In the genomic region with DNA sequence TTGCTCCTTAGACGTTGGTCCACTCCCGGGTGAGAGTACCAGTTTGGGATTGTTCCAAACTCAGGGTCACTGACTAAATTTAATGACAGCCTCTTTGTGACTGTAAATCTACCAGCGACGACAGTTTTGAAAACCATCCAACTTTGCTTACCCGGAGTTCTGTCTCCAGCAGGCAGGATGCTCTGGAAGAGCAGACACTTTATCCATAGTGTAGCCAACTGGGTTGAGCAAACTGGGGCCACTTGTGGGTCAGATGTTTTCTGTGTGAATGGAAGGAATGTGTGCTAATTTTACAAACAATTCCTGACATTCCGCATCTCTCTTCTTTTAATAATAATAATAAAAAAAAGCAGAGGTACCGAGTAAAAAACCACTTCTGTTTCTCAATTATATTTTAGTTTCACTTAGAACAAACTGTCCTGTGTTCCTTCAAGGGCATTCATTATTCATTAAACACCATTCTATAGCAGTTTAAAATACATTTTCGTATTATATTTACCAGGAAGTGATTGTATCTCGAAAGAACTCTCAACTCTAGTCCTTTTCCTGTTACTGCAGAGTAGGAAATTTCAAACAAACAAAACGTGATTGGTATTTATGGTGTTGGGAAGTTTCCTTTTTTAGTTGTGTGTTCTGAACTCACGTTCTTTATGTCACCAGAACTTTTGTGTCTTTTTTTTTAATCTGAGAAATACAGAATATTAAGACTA, we compare ENCODE assay signal across 1 cellular context.
TF ChIP-seq lines count a peak whose summit lies in the region.

No MANE protein-coding gene starts in this region.

TF ChIP-seq in GM23338, 12 proteins besides CTCF, POLR2A, EP300 and RAD21 (continued from another document):
- TF ChIP-seq, protein P1, sequence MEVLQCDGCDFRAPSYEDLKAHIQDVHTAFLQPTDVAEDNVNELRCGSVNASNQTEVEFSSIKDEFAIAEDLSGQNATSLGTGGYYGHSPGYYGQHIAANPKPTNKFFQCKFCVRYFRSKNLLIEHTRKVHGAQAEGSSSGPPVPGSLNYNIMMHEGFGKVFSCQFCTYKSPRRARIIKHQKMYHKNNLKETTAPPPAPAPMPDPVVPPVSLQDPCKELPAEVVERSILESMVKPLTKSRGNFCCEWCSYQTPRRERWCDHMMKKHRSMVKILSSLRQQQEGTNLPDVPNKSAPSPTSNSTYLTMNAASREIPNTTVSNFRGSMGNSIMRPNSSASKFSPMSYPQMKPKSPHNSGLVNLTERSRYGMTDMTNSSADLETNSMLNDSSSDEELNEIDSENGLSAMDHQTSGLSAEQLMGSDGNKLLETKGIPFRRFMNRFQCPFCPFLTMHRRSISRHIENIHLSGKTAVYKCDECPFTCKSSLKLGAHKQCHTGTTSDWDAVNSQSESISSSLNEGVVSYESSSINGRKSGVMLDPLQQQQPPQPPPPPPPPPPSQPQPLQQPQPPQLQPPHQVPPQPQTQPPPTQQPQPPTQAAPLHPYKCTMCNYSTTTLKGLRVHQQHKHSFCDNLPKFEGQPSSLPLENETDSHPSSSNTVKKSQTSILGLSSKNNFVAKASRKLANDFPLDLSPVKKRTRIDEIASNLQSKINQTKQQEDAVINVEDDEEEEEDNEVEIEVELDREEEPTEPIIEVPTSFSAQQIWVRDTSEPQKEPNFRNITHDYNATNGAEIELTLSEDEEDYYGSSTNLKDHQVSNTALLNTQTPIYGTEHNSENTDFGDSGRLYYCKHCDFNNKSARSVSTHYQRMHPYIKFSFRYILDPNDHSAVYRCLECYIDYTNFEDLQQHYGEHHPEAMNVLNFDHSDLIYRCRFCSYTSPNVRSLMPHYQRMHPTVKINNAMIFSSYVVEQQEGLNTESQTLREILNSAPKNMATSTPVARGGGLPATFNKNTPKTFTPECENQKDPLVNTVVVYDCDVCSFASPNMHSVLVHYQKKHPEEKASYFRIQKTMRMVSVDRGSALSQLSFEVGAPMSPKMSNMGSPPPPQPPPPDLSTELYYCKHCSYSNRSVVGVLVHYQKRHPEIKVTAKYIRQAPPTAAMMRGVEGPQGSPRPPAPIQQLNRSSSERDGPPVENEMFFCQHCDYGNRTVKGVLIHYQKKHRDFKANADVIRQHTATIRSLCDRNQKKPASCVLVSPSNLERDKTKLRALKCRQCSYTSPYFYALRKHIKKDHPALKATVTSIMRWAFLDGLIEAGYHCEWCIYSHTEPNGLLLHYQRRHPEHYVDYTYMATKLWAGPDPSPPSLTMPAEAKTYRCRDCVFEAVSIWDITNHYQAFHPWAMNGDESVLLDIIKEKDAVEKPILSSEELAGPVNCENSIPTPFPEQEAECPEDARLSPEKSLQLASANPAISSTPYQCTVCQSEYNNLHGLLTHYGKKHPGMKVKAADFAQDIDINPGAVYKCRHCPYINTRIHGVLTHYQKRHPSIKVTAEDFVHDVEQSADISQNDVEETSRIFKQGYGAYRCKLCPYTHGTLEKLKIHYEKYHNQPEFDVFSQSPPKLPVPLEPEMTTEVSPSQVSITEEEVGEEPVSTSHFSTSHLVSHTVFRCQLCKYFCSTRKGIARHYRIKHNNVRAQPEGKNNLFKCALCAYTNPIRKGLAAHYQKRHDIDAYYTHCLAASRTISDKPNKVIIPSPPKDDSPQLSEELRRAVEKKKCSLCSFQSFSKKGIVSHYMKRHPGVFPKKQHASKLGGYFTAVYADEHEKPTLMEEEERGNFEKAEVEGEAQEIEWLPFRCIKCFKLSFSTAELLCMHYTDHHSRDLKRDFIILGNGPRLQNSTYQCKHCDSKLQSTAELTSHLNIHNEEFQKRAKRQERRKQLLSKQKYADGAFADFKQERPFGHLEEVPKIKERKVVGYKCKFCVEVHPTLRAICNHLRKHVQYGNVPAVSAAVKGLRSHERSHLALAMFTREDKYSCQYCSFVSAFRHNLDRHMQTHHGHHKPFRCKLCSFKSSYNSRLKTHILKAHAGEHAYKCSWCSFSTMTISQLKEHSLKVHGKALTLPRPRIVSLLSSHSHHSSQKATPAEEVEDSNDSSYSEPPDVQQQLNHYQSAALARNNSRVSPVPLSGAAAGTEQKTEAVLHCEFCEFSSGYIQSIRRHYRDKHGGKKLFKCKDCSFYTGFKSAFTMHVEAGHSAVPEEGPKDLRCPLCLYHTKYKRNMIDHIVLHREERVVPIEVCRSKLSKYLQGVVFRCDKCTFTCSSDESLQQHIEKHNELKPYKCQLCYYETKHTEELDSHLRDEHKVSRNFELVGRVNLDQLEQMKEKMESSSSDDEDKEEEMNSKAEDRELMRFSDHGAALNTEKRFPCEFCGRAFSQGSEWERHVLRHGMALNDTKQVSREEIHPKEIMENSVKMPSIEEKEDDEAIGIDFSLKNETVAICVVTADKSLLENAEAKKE (CRISPR knock-in tag; IDR thresholded peaks at IDR 0.05) = no peak; the same call in 1 of the 2 replicates
- TF ChIP-seq NANOG (IDR thresholded peaks at IDR 0.05; ENCODE audit: borderline replicate concordance) = no peak
- TF ChIP-seq ETS1 (IDR thresholded peaks at IDR 0.05) = no peak
- no peak for TF ChIP-seq EZH2 (IDR thresholded peaks at IDR 0.05; ENCODE audit: low read depth, unreplicated experiment)
- TF ChIP-seq, protein P2, sequence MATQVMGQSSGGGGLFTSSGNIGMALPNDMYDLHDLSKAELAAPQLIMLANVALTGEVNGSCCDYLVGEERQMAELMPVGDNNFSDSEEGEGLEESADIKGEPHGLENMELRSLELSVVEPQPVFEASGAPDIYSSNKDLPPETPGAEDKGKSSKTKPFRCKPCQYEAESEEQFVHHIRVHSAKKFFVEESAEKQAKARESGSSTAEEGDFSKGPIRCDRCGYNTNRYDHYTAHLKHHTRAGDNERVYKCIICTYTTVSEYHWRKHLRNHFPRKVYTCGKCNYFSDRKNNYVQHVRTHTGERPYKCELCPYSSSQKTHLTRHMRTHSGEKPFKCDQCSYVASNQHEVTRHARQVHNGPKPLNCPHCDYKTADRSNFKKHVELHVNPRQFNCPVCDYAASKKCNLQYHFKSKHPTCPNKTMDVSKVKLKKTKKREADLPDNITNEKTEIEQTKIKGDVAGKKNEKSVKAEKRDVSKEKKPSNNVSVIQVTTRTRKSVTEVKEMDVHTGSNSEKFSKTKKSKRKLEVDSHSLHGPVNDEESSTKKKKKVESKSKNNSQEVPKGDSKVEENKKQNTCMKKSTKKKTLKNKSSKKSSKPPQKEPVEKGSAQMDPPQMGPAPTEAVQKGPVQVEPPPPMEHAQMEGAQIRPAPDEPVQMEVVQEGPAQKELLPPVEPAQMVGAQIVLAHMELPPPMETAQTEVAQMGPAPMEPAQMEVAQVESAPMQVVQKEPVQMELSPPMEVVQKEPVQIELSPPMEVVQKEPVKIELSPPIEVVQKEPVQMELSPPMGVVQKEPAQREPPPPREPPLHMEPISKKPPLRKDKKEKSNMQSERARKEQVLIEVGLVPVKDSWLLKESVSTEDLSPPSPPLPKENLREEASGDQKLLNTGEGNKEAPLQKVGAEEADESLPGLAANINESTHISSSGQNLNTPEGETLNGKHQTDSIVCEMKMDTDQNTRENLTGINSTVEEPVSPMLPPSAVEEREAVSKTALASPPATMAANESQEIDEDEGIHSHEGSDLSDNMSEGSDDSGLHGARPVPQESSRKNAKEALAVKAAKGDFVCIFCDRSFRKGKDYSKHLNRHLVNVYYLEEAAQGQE (IDR thresholded peaks at IDR 0.05; ENCODE audit: unreplicated experiment) = no peak
- no peak for TF ChIP-seq ZNF331 (CRISPR knock-in tag; IDR thresholded peaks at IDR 0.05; ENCODE audit: low read depth)
- no peak for TF ChIP-seq STAT1 (IDR thresholded peaks at IDR 0.05; ENCODE audit: unreplicated experiment)
- no peak for TF ChIP-seq ZNF114 (CRISPR knock-in tag; IDR thresholded peaks at IDR 0.05)
